In genomic region chr17:50575581-50576210, GRCh38 we compare ENCODE assay signal across 20 cellular contexts. TPM values are rescaled to one million over a fixed set of nuclear protein-coding genes. Genes with fewer than 3 reads are reported as not detected.
DNase-seq lines count a peak whose midpoint lies in the region; ATAC-seq and TF ChIP-seq lines count a peak whose summit lies in the region.
"Had no signal": no experiment of that assay in that cellular context is flagged by ENCODE, and none has a peak within 500 bp of the region (broad histone marks: within the 10 kb centered on the region; RNA-seq: fewer than 3 reads in every experiment).

No MANE protein-coding gene starts in this region.

- peaks cover 2% of the 10 kb centered on the region for H3K27me3 Mint-ChIP-seq in Caco-2 (ENCODE audit: insufficient read depth, unreplicated experiment)
- H3K27me3 Mint-ChIP-seq in WTC11 (ENCODE audit: low read depth), result no peaks in the 10 kb centered on the region

- H3K9me3 Mint-ChIP-seq in Caco-2 (ENCODE audit: unreplicated experiment) (no peaks in the 10 kb centered on the region), WTC11 (no peaks in the 10 kb centered on the region)
- H3K9me3 Mint-ChIP-seq: IgD-negative memory B cell had no signal

- no peak overlapping the region for H3K27ac ChIP-seq in A673 (ENCODE audit: low read depth, low read length, poor library complexity, severe bottlenecking)
- H3K27ac ChIP-seq: neutrophil, sigmoid colon, transverse colon had no signal

- ATAC-seq in WTC11, result peak; percentile 47
- no peak for ATAC-seq in HG02870 (IDR thresholded peaks at IDR 0.05; ENCODE audit: unreplicated experiment)
- ATAC-seq in HG02885 (IDR thresholded peaks at IDR 0.05; ENCODE audit: poor library complexity, unreplicated experiment), result no peak

- H3K4me1 Mint-ChIP-seq in Caco-2 (ENCODE audit: low read depth, unreplicated experiment) (no peaks in the 10 kb centered on the region), WTC11 (peaks cover 14% of the 10 kb centered on the region)

- no peak overlapping the region for H3K4me3 Mint-ChIP-seq in Caco-2 (ENCODE audit: unreplicated experiment)
- no peak overlapping the region for H3K4me3 Mint-ChIP-seq in WTC11
- H3K4me3 Mint-ChIP-seq: IgD-negative memory B cell had no signal

- H3K4me3 ChIP-seq in Caco-2 (ENCODE audit: low read depth, low read length) (no peak overlapping the region), A673 (ENCODE audit: low read depth, low read length, poor library complexity, severe bottlenecking) (no peak overlapping the region)
- H3K4me3 ChIP-seq: sigmoid colon, transverse colon had no signal

- H3K9me3 ChIP-seq in Caco-2, result no peaks in the 10 kb centered on the region
- H3K9me3 ChIP-seq in A673 (ENCODE audit: low read depth, low read length, poor library complexity, severe bottlenecking), result no peaks in the 10 kb centered on the region
- H3K9me3 ChIP-seq: neutrophil, sigmoid colon, transverse colon had no signal

- CTCF ChIA-PET in Caco-2 (lab: Charles Lee) (interaction anchor here (0.8 to 3.5 kb wide), 7 partner anchors 15 to 73 kb away, joined by 3 to 15 read pairs (median 5); partner anchors contain the start of gene CACNA1G), WTC11 (lab: Charles Lee) (interaction anchor here (0.5 to 4.2 kb wide), 14 partner anchors 9 to 338 kb away, joined by 3 to 36 read pairs (median 4); partner anchors contain the start of gene CACNA1G), A673 (lab: Charles Lee) (no interaction called here)

- no peaks in the 10 kb centered on the region for H3K27me3 ChIP-seq in Caco-2 (replicated peaks; ENCODE audit: control insufficient read depth, insufficient read depth, low read length)
- no peaks in the 10 kb centered on the region for H3K27me3 ChIP-seq in A673 (replicated peaks; ENCODE audit: insufficient read depth, low read depth, low read length, poor library complexity)
- H3K27me3 ChIP-seq: transverse colon had no signal

- TF ChIP-seq CTCF in Caco-2 (IDR thresholded peaks at IDR 0.05; ENCODE audit: insufficient read depth in 1 of 2, low read depth in 1 of 2, low read length in 1 of 2, severe bottlenecking in 1 of 2, unreplicated experiment in 1 of 2), result peak; percentile 36 to 39
- no peak for TF ChIP-seq CTCF in WTC11 (IDR thresholded peaks at IDR 0.05)
- no peak for TF ChIP-seq CTCF in A673 (conservative IDR thresholded peaks at IDR 0.05; ENCODE audit: low read depth, low read length)

- no TSS peak for BruUV-seq in Caco-2 (replicated peaks; lab: Mats Ljungman, UMichigan)
- no TSS peak for BruUV-seq in A673 (replicated peaks; lab: Mats Ljungman, UMichigan)

- H3K4me1 ChIP-seq in Caco-2 (no peaks in the 10 kb centered on the region), A673 (ENCODE audit: insufficient read depth, low read length, poor library complexity, severe bottlenecking) (peaks cover 7% of the 10 kb centered on the region)
- H3K4me1 ChIP-seq: sigmoid colon, transverse colon had no signal

- H3K27ac Mint-ChIP-seq in Caco-2 (ENCODE audit: unreplicated experiment), result no peak overlapping the region
- no peak overlapping the region for H3K27ac Mint-ChIP-seq in WTC11
- H3K27ac Mint-ChIP-seq: IgD-negative memory B cell had no signal

- H3K36me3 Mint-ChIP-seq in Caco-2 (ENCODE audit: insufficient read depth, unreplicated experiment), result no peaks in the 10 kb centered on the region
- no peaks in the 10 kb centered on the region for H3K36me3 Mint-ChIP-seq in WTC11

- intact Hi-C loops in Caco-2 (cut with micrococcal nuclease; ENCODE audit: unreplicated experiment) (no loop called here), A673 (cut with micrococcal nuclease; ENCODE audit: unreplicated experiment) (no loop called here)

- H3K36me3 ChIP-seq in Caco-2 (ENCODE audit: control insufficient read depth, insufficient read depth, low read length), result no peaks in the 10 kb centered on the region
- H3K36me3 ChIP-seq in A673 (ENCODE audit: insufficient read depth, low read length, poor library complexity, severe bottlenecking), result no peaks in the 10 kb centered on the region
- H3K36me3 ChIP-seq: neutrophil, sigmoid colon, transverse colon had no signal

- POLR2A ChIA-PET in Caco-2 (lab: Charles Lee) (interaction anchor here (0.5 to 1.1 kb wide), 2 partner anchors 60 to 144 kb away, joined by 3 read pairs; partner anchors contain the start of gene LUC7L3), WTC11 (lab: Charles Lee) (interaction anchor here (1.2 kb wide), 1 partner anchor 15 kb away, joined by 4 read pairs; the partner anchor contains the start of gene CACNA1G), A673 (lab: Charles Lee; ENCODE audit: low non-redundant PET) (no interaction called here)

- DNase-seq in DMS79 treated with DMSO at 0.1 percent for 48 hours (lab: John Stamatoyannopoulos, UW), result peak; percentile 31
- DNase-seq in DMS79 (lab: John Stamatoyannopoulos, UW), result no peak
- DNase-seq in Caco-2, result peak in 1 of 2 experiments; percentile 68
- DNase-seq in NCI-H2107 (lab: John Stamatoyannopoulos, UW), result peak; percentile 19
- DNase-seq in WTC11 (ENCODE audit: low spot score), result peak; percentile 49
- DNase-seq in A673 (ENCODE audit: low spot score), result no peak
- DNase-seq: activated CD4-positive, CD25-positive, alpha-beta regulatory T cell; activated T-cell treated with anti-CD3 and anti-CD28 coated beads, Interleukin-2, amount 50 U/mL, for 1 hour; HCEC 1CT; midbrain; NCI-H1092 treated with DMSO at 0.1 percent for 48 hours; sigmoid colon; transverse colon had no signal

TF ChIP-seq in WTC11, 78 proteins besides CTCF, POLR2A, EP300 and RAD21:
- no peak for TF ChIP-seq ZMAT4 (CRISPR knock-in tag; IDR thresholded peaks at IDR 0.05)
- TF ChIP-seq GRHL2 (CRISPR knock-in tag; IDR thresholded peaks at IDR 0.05; ENCODE audit: insufficient replicate concordance, severe bottlenecking), result no peak
- no peak for TF ChIP-seq NR1H2 (CRISPR knock-in tag; IDR thresholded peaks at IDR 0.05)
- TF ChIP-seq SMAD4 (CRISPR knock-in tag; IDR thresholded peaks at IDR 0.05), result no peak

RNA-seq across cellular contexts. Expression of gene CACNA1G, which starts 15.2 kb away (rescaled TPM):
- total RNA-seq in Caco-2 (2022) (1.4 and 1.6 TPM in 2 replicates), WTC11 (2021) (5.4 to 6.7 TPM (median 6.2 TPM) in 3 replicates), A673 (2021) (7.1 and 10.8 TPM in 2 replicates)
- total RNA-seq: glomerular endothelial cell, kidney epithelial cell had no signal

RNA-seq across cellular contexts. Expression of gene SPATA20, which starts 28.7 kb away (rescaled TPM):
- total RNA-seq in Caco-2 (2022), result 149 and 176 TPM in 2 replicates
- total RNA-seq in WTC11 (2021), result 24.6 to 30.6 TPM (median 26.3 TPM) in 3 replicates
- total RNA-seq in A673 (2021), result 11.1 and 16.5 TPM in 2 replicates

RNA-seq across cellular contexts. Expression of gene EPN3, which starts 43.2 kb away (rescaled TPM):
- total RNA-seq in Caco-2 (2022) (49.4 and 53.2 TPM in 2 replicates), WTC11 (2021) (6.9 to 8.8 TPM (median 8.1 TPM) in 3 replicates), A673 (2021) (0.09 TPM in 1 of 2 replicates, not detected in the other)
- total RNA-seq: chondrocyte, sigmoid colon had no signal

RNA-seq across cellular contexts. Expression of gene ABCC3, which starts 59.0 kb away (rescaled TPM):
- total RNA-seq in Caco-2 (2022) (39.3 and 45.6 TPM in 2 replicates), WTC11 (2021) (0.92 to 2.6 TPM (median 0.99 TPM) in 3 replicates), A673 (2021) (0.56 and 1.2 TPM in 2 replicates)

Comparison
In these comparisons a context has a peak if more than half of its experiments do, and no peak if none do; other contexts are left out.
1. DNase-seq: peak in DMS79 treated with DMSO at 0.1 percent for 48 hours (single experiment), NCI-H2107 (single experiment) and WTC11 (single experiment); none in DMS79 (single experiment) and A673 (single experiment).
2. CTCF ChIP-seq: peak in Caco-2 (2 of 2); none in WTC11 (single experiment) and A673 (single experiment).